Comparison of ENCODE assay signal across 1 cellular context in the genomic region with DNA sequence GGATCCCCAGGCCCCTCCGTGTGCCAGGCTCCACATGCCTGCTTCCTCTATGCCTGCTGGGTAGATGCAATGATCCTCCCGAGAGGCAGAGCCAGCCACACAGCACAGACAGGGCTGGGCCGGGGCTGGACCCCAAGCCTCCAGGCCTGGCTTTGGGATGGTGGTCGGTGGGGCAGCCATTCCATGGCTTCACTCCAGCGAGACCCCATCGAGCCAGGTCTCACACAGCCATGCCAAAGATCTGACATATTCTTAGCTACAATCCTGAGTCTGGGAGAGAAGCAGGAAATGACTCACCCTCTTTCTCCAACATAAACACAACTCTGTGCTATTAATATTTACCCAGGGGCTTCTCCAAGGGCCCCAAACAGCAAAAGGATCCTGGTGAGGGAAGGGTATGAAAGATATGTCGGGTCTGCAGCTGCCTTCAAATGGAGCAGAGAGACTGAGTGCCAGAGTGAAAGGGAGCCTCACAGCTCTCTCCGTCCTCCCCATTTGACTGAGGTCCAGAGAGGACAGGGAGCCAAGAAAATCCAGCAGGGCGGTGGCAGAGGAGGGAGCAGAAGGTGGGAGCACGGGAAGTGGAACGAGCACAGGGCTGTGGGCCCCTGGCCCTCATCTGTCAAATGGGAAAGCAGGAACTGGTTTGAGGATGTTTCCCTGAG.
TF ChIP-seq lines count a peak whose summit lies in the region.

No MANE protein-coding gene starts in this region.

TF ChIP-seq in HEK293, 187 proteins besides CTCF, POLR2A, EP300 and RAD21 (continued from another document and continues in another):
- TF ChIP-seq, protein P1, sequence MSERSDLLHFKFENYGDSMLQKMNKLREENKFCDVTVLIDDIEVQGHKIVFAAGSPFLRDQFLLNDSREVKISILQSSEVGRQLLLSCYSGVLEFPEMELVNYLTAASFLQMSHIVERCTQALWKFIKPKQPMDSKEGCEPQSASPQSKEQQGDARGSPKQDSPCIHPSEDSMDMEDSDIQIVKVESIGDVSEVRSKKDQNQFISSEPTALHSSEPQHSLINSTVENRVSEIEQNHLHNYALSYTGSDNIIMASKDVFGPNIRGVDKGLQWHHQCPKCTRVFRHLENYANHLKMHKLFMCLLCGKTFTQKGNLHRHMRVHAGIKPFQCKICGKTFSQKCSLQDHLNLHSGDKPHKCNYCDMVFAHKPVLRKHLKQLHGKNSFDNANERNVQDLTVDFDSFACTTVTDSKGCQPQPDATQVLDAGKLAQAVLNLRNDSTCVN (tag by site-specific recombination; optimal IDR thresholded peaks at IDR 0.05) = no peak
- TF ChIP-seq, protein P2, sequence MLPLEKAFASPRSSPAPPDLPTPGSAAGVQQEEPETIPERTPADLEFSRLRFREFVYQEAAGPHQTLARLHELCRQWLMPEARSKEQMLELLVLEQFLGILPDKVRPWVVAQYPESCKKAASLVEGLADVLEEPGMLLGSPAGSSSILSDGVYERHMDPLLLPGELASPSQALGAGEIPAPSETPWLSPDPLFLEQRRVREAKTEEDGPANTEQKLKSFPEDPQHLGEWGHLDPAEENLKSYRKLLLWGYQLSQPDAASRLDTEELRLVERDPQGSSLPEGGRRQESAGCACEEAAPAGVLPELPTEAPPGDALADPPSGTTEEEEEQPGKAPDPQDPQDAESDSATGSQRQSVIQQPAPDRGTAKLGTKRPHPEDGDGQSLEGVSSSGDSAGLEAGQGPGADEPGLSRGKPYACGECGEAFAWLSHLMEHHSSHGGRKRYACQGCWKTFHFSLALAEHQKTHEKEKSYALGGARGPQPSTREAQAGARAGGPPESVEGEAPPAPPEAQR (tag by site-specific recombination; IDR thresholded peaks at IDR 0.05) = no peak
- TF ChIP-seq ZNF791 (tag by site-specific recombination; IDR thresholded peaks at IDR 0.05) (no peak), ZNF837 (tag by site-specific recombination; IDR thresholded peaks at IDR 0.05) (no peak), TSHZ1 (tag by site-specific recombination; IDR thresholded peaks at IDR 0.05; ENCODE audit: borderline replicate concordance) (no peak), GLIS1 (tag by site-specific recombination; IDR thresholded peaks at IDR 0.05) (no peak), ZNF391 (tag by site-specific recombination; IDR thresholded peaks at IDR 0.05; ENCODE audit: borderline replicate concordance, low read depth) (no peak), ZNF335 (tag by site-specific recombination; conservative IDR thresholded peaks at IDR 0.05) (peak; percentile 49), ZNF184 (tag by site-specific recombination; IDR thresholded peaks at IDR 0.05) (no peak), ZNF518A (tag by site-specific recombination; conservative IDR thresholded peaks at IDR 0.05; ENCODE audit: low read depth) (no peak), ZNF302 (tag by site-specific recombination; IDR thresholded peaks at IDR 0.05; ENCODE audit: low read depth) (no peak), ZXDB (tag by site-specific recombination; IDR thresholded peaks at IDR 0.05) (0 out of 2 replicates have a peak, but pooled peaks have one; percentile 11), ZNF16 (tag by site-specific recombination; IDR thresholded peaks at IDR 0.05; ENCODE audit: low read depth) (no peak), ZNF19 (tag by site-specific recombination; IDR thresholded peaks at IDR 0.05; ENCODE audit: low read depth) (no peak), BCL6B (tag by site-specific recombination; IDR thresholded peaks at IDR 0.05) (no peak), BCL11B (tag by site-specific recombination; IDR thresholded peaks at IDR 0.05; ENCODE audit: low read depth) (no peak), ZBTB44 (tag by site-specific recombination; IDR thresholded peaks at IDR 0.05) (no peak), IKZF3 (tag by site-specific recombination; IDR thresholded peaks at IDR 0.05) (no peak), GLI4 (tag by site-specific recombination; IDR thresholded peaks at IDR 0.05) (no peak), GLI2 (tag by site-specific recombination; IDR thresholded peaks at IDR 0.05; ENCODE audit: borderline replicate concordance, low read depth) (no peak), ZNF366 (tag by site-specific recombination; conservative IDR thresholded peaks at IDR 0.05) (0 out of 2 replicates have a peak, but pooled peaks have one; percentile 14), ZSCAN23 (tag by site-specific recombination; IDR thresholded peaks at IDR 0.05) (no peak), MZF1 (tag by site-specific recombination; IDR thresholded peaks at IDR 0.05; ENCODE audit: borderline replicate concordance) (no peak)
- TF ChIP-seq, protein P3, sequence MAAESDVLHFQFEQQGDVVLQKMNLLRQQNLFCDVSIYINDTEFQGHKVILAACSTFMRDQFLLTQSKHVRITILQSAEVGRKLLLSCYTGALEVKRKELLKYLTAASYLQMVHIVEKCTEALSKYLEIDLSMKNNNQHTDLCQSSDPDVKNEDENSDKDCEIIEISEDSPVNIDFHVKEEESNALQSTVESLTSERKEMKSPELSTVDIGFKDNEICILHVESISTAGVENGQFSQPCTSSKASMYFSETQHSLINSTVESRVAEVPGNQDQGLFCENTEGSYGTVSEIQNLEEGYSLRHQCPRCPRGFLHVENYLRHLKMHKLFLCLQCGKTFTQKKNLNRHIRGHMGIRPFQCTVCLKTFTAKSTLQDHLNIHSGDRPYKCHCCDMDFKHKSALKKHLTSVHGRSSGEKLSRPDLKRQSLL (tag by site-specific recombination; IDR thresholded peaks at IDR 0.05) = no peak
- TF ChIP-seq, protein P4, sequence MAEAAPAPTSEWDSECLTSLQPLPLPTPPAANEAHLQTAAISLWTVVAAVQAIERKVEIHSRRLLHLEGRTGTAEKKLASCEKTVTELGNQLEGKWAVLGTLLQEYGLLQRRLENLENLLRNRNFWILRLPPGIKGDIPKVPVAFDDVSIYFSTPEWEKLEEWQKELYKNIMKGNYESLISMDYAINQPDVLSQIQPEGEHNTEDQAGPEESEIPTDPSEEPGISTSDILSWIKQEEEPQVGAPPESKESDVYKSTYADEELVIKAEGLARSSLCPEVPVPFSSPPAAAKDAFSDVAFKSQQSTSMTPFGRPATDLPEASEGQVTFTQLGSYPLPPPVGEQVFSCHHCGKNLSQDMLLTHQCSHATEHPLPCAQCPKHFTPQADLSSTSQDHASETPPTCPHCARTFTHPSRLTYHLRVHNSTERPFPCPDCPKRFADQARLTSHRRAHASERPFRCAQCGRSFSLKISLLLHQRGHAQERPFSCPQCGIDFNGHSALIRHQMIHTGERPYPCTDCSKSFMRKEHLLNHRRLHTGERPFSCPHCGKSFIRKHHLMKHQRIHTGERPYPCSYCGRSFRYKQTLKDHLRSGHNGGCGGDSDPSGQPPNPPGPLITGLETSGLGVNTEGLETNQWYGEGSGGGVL (tag by site-specific recombination; IDR thresholded peaks at IDR 0.05) = no peak
- TF ChIP-seq, protein P5, sequence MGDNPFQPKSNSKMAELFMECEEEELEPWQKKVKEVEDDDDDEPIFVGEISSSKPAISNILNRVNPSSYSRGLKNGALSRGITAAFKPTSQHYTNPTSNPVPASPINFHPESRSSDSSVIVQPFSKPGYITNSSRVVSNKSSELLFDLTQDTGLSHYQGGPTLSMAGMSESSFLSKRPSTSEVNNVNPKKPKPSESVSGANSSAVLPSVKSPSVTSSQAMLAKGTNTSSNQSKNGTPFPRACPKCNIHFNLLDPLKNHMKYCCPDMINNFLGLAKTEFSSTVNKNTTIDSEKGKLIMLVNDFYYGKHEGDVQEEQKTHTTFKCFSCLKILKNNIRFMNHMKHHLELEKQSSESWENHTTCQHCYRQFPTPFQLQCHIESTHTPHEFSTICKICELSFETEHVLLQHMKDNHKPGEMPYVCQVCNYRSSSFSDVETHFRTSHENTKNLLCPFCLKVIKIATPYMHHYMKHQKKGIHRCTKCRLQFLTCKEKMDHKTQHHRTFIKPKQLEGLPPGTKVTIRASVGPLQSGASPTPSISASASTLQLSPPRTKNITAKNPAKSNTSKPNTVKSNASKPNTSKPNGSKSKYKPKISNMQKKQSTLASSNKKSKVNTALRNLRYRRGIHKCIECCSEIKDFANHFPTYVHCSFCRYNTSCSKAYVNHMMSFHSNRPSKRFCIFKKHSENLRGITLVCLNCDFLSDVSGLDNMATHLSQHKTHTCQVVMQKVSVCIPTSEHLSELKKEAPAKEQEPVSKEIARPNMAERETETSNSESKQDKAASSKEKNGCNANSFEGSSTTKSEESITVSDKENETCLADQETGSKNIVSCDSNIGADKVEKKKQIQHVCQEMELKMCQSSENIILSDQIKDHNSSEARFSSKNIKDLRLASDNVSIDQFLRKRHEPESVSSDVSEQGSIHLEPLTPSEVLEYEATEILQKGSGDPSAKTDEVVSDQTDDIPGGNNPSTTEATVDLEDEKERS (tag by site-specific recombination; IDR thresholded peaks at IDR 0.05) = no peak
